16 cellular contexts compared by ENCODE assay signal in genomic region chr16:741986-742629, GRCh38. TPM values are rescaled to one million over a fixed set of nuclear protein-coding genes. Genes with fewer than 3 reads are reported as not detected.
A peak's percentile ranks its signal among the peaks of the same experiment; 100 is the strongest.
DNase-seq lines count a peak whose midpoint lies in the region; ATAC-seq and TF ChIP-seq lines count a peak whose summit lies in the region.
"Had no signal": no experiment of that assay in that cellular context is flagged by ENCODE, and none has a peak within 500 bp of the region (broad histone marks: within the 10 kb centered on the region; RNA-seq: fewer than 3 reads in every experiment).

No MANE protein-coding gene starts in this region.

- TF ChIP-seq CTCF in spleen (IDR thresholded peaks at IDR 0.05 in 8 of 11, conservative IDR thresholded peaks at IDR 0.05 in 3 of 11) (no peak), chondrocyte (IDR thresholded peaks at IDR 0.05) (no peak)

- H3K36me3 Mint-ChIP-seq in activated T-cell treated with anti-CD3 and anti-CD28 coated beads, Interleukin-2, amount 50 U/mL, for 4 hours (ENCODE audit: insufficient read depth) = peaks cover 8% of the 10 kb centered on the region
- H3K36me3 Mint-ChIP-seq in central memory CD8-positive, alpha-beta T cell (ENCODE audit: insufficient read depth) = peaks cover 18% of the 10 kb centered on the region
- H3K36me3 Mint-ChIP-seq in chondrocyte (ENCODE audit: low read depth) = peaks cover 5% of the 10 kb centered on the region

- peak overlapping the region; percentile 57 for H3K9ac ChIP-seq in NT2/D1 (ENCODE audit: insufficient read length, low read depth)

- 90 to 99% (median 91%) methylated on average over 9 to 15 of the region's 15 CpGs for WGBS in spleen, 5 donors

- no peak for DNase-seq in activated T-cell treated with anti-CD3 and anti-CD28 coated beads, Interleukin-2, amount 50 U/mL, for 4 hours
- DNase-seq in activated T-cell treated with anti-CD3 and anti-CD28 coated beads, Interleukin-2, amount 50 U/mL, for 48 hours = no peak
- DNase-seq in NT2/D1 (ENCODE audit: low read depth, low spot score) (no peak), spleen (peak; percentile 71), chondrocyte (ENCODE audit: low spot score) (no peak), left colon (no peak)
- no peak for DNase-seq in central memory CD8-positive, alpha-beta T cell (ENCODE audit: low spot score in 2 of 2)
- DNase-seq: brain microvascular endothelial cell; DMS53; effector CD8-positive, alpha-beta T cell; NCI-H2029 treated with DMSO at 0.1 percent for 48 hours; NCI-H774; SHP77 treated with DMSO at 0.1 percent for 48 hours had no signal

- H3K27ac ChIP-seq in spleen = no peak overlapping the region
- H3K27ac ChIP-seq: brain microvascular endothelial cell, ovary had no signal

- H3K9me3 Mint-ChIP-seq in activated T-cell treated with anti-CD3 and anti-CD28 coated beads, Interleukin-2, amount 50 U/mL, for 4 hours = no peaks in the 10 kb centered on the region
- H3K9me3 Mint-ChIP-seq in central memory CD8-positive, alpha-beta T cell = no peaks in the 10 kb centered on the region
- H3K9me3 Mint-ChIP-seq in chondrocyte (ENCODE audit: low read depth) = no peaks in the 10 kb centered on the region

- peak overlapping the region; percentile 75 for H3K4me3 Mint-ChIP-seq in activated T-cell treated with anti-CD3 and anti-CD28 coated beads, Interleukin-2, amount 50 U/mL, for 4 hours
- H3K4me3 Mint-ChIP-seq in central memory CD8-positive, alpha-beta T cell = peak overlapping the region; percentile 69
- no peak overlapping the region for H3K4me3 Mint-ChIP-seq in chondrocyte (ENCODE audit: unreplicated experiment)

- no peak overlapping the region for H3K4me3 ChIP-seq in NT2/D1 (ENCODE audit: insufficient read length, low read depth)
- no peak overlapping the region for H3K4me3 ChIP-seq in spleen

- intact Hi-C loops in spleen (cut with DNase I; ENCODE audit: low total_unique reads) = no loop called here
- intact Hi-C loops in left colon (cut with DNase I, micrococcal nuclease) = no loop called here

- H3K27me3 Mint-ChIP-seq in activated T-cell treated with anti-CD3 and anti-CD28 coated beads, Interleukin-2, amount 50 U/mL, for 4 hours (ENCODE audit: low read depth) = no peaks in the 10 kb centered on the region
- H3K27me3 Mint-ChIP-seq in central memory CD8-positive, alpha-beta T cell = no peaks in the 10 kb centered on the region
- no peaks in the 10 kb centered on the region for H3K27me3 Mint-ChIP-seq in chondrocyte (ENCODE audit: low read depth)

- TF ChIP-seq POLR2A in spleen (IDR thresholded peaks at IDR 0.05) = no peak

- H3K9me3 ChIP-seq in NT2/D1 (ENCODE audit: insufficient read depth, low read length) = no peaks in the 10 kb centered on the region
- H3K9me3 ChIP-seq in spleen = no peaks in the 10 kb centered on the region
- H3K9me3 ChIP-seq: ovary had no signal

- no peak for ATAC-seq in activated T-cell treated with anti-CD3 and anti-CD28 coated beads, Interleukin-2, amount 50 U/mL, for 4 hours
- no peak for ATAC-seq in central memory CD8-positive, alpha-beta T cell (replicated peaks; ENCODE audit: extremely low read depth, poor library complexity, severe bottlenecking)
- ATAC-seq in left colon = no peak
- ATAC-seq in HG02970 (IDR thresholded peaks at IDR 0.05; ENCODE audit: low FRiP score, unreplicated experiment) = no peak

- no peak overlapping the region for H3K27ac Mint-ChIP-seq in central memory CD8-positive, alpha-beta T cell (ENCODE audit: low read depth)
- H3K27ac Mint-ChIP-seq in chondrocyte (ENCODE audit: unreplicated experiment) = no peak overlapping the region

- H3K4me1 ChIP-seq in NT2/D1 (ENCODE audit: insufficient read depth, insufficient read length) = peaks cover 2% of the 10 kb centered on the region
- H3K4me1 ChIP-seq in spleen = peaks cover 14 to 43% (median 24%) of the 10 kb centered on the region in 6 donors

- H3K4me1 Mint-ChIP-seq in activated T-cell treated with anti-CD3 and anti-CD28 coated beads, Interleukin-2, amount 50 U/mL, for 4 hours (ENCODE audit: low read depth) = peaks cover 13% of the 10 kb centered on the region
- no peaks in the 10 kb centered on the region for H3K4me1 Mint-ChIP-seq in central memory CD8-positive, alpha-beta T cell
- H3K4me1 Mint-ChIP-seq in chondrocyte (ENCODE audit: low read depth) = peaks cover 13% of the 10 kb centered on the region

- H3K36me3 ChIP-seq in NT2/D1 (ENCODE audit: insufficient read depth, insufficient read length, low read length) = peaks cover 18% of the 10 kb centered on the region
- H3K36me3 ChIP-seq in spleen = peaks cover 0 to 25% (median 10%) of the 10 kb centered on the region in 6 donors
- H3K36me3 ChIP-seq: ovary had no signal

- no peaks in the 10 kb centered on the region for H3K27me3 ChIP-seq in NT2/D1 (ENCODE audit: insufficient read depth, insufficient read length)
- H3K27me3 ChIP-seq in spleen (replicated peaks in 1 of 7) = peaks cover 0 to 24% (median 0%) of the 10 kb centered on the region in 7 donors
- H3K27me3 ChIP-seq: brain microvascular endothelial cell, ovary had no signal

RNA-seq across cellular contexts. Expression of gene CIAO3, which starts 1.3 kb away (rescaled TPM):
- total RNA-seq in activated T-cell treated with anti-CD3 and anti-CD28 coated beads, Interleukin-2, amount 50 U/mL, for 4 hours = 10 to 100 TPM; 30.1 to 39.5 (median 34.8) TPM
- total RNA-seq in spleen = 10 to 100 TPM; 24.9 to 60.2 (median 39.5) TPM
- 10 to 100 TPM; 34.1 to 80.4 (median 37.7) TPM for polyA plus RNA-seq in spleen
- 20.5 to 26.6 TPM (median 22.1 TPM) in 3 replicates for total RNA-seq in chondrocyte
- total RNA-seq in left colon = 10 to 100 TPM; 36.0 to 50.2 TPM

RNA-seq across cellular contexts. Expression of gene HAGHL, which starts 15.2 kb away (rescaled TPM):
- 10 to 100 TPM in 2 of 3 donors, 1 to 10 TPM in 1; 8.8 to 13.0 (median 12.4) TPM for total RNA-seq in activated T-cell treated with anti-CD3 and anti-CD28 coated beads, Interleukin-2, amount 50 U/mL, for 4 hours
- total RNA-seq in spleen = 10 to 100 TPM in 6 of 7 donors, 1 to 10 TPM in 1; 7.7 to 25.8 (median 17.6) TPM
- 10 to 100 TPM; 25.7 to 75.8 (median 32.5) TPM for polyA plus RNA-seq in spleen
- 7.9 to 20.6 TPM (median 15.0 TPM) in 3 replicates for total RNA-seq in chondrocyte
- total RNA-seq in left colon = 1 to 10 TPM; 2.0 to 3.3 TPM

RNA-seq across cellular contexts. Expression of gene CCDC78, which starts 15.9 kb away (rescaled TPM):
- 1 to 10 TPM; 5.4 to 9.1 (median 7.0) TPM for total RNA-seq in activated T-cell treated with anti-CD3 and anti-CD28 coated beads, Interleukin-2, amount 50 U/mL, for 4 hours
- 10 to 100 TPM in 1 of 7 donors, 1 to 10 TPM in 6; 2.9 to 11.9 (median 6.3) TPM for total RNA-seq in spleen
- polyA plus RNA-seq in spleen = 10 to 100 TPM; 12.0 to 23.7 (median 13.9) TPM
- 1.8 to 3.9 TPM (median 2.5 TPM) in 3 replicates for total RNA-seq in chondrocyte
- under 1 TPM; 0.75 to 0.95 TPM for total RNA-seq in left colon

RNA-seq across cellular contexts. Expression of gene MSLN, which starts 18.4 kb away (rescaled TPM):
- under 1 TPM in 1 of 3 donors, not detected in 2; 0.08 TPM for total RNA-seq in activated T-cell treated with anti-CD3 and anti-CD28 coated beads, Interleukin-2, amount 50 U/mL, for 4 hours
- under 1 TPM in 3 of 7 donors, not detected in 4; 0.32 to 0.70 (median 0.51) TPM for total RNA-seq in spleen
- 1 to 10 TPM in 1 of 3 donors, under 1 TPM in 2; 0.22 to 1.1 (median 0.26) TPM for polyA plus RNA-seq in spleen
- 0.41 TPM in 1 of 3 replicates, not detected in the others for total RNA-seq in chondrocyte
- total RNA-seq in left colon = 1 to 10 TPM; 6.4 to 7.0 TPM
- total RNA-seq: LHCN-M2 had no signal

RNA-seq across cellular contexts. Expression of gene ANTKMT, which starts 21.2 kb away (rescaled TPM):
- total RNA-seq in activated T-cell treated with anti-CD3 and anti-CD28 coated beads, Interleukin-2, amount 50 U/mL, for 4 hours = 10 to 100 TPM; 66.0 to 75.0 (median 67.8) TPM
- total RNA-seq in spleen = 10 to 100 TPM; 28.6 to 40.9 (median 36.4) TPM
- polyA plus RNA-seq in spleen = 10 to 100 TPM; 49.9 to 77.2 (median 63.4) TPM
- 31.6 to 42.4 TPM (median 38.2 TPM) in 3 replicates for total RNA-seq in chondrocyte
- total RNA-seq in left colon = 10 to 100 TPM; 47.2 to 48.6 TPM
